Comparison of ENCODE assay signal across 8 cellular contexts in the genomic region with DNA sequence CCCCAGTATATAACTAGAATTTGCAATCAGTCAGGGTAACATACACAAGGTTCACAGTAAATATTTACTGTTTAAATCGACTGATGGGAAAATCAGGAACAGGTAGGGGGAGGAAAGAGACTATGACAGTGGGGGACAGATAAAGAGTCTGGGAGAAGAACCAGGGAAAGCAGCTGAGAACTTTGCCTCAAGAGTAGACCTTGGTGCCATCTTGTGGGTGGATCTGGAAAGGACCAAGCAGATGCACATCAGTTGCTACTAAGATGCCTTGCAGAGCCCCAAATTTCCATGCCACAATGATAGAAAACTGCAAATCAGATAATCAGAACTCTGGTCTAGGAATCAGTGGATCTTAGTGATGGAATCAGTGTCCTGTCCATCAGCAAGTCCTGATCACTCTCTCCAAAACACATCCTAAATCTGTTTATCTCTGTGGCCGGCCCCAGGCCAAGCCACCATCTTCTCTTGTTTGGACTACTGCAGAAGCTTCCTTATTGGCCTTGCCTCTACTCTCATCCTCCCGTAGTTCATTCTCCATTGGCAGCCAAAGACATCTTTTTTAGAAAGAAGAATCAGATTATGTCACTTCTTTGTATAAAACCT.
A peak's percentile ranks its signal among the peaks of the same experiment; 100 is the strongest.
DNase-seq lines count a peak whose midpoint lies in the region; ATAC-seq and TF ChIP-seq lines count a peak whose summit lies in the region.

No MANE protein-coding gene starts in this region.

- WGBS in GM23248 (ENCODE audit: low coverage in 1 of 2, low lambda C conversion rate in 2 of 2, missing lambda C conversion rate in 2 of 2), 2 experiments: 32 to 40% methylated on average over 3 of the region's 3 CpGs

- H3K36me3 Mint-ChIP-seq in activated naive CD4-positive, alpha-beta T cell treated with anti-CD3 and anti-CD28 coated beads, Interleukin-2, amount 50 U/mL, for 72 hours: no peaks in the 10 kb centered on the region

- peak; percentile 36 to 64 for ATAC-seq in activated naive CD4-positive, alpha-beta T cell treated with anti-CD3 and anti-CD28 coated beads, Interleukin-2, amount 50 U/mL, for 72 hours
- ATAC-seq in HG02852 (IDR thresholded peaks at IDR 0.05; ENCODE audit: unreplicated experiment): no peak

- no peaks in the 10 kb centered on the region for H3K27me3 ChIP-seq in GM23248 (replicated peaks; ENCODE audit: insufficient read depth)
- no peaks in the 10 kb centered on the region; the same call in 1 of the 2 replicates for H3K27me3 ChIP-seq in OCI-LY1 (ENCODE audit: insufficient read depth, low read length)
- no peaks in the 10 kb centered on the region for H3K27me3 ChIP-seq in left ventricle myocardium inferior (ENCODE audit: low read depth)

- H3K36me3 ChIP-seq in GM23248 (ENCODE audit: low read depth) (no peaks in the 10 kb centered on the region), OCI-LY1 (ENCODE audit: insufficient read depth, low read length) (no peaks in the 10 kb centered on the region), left ventricle myocardium inferior (no peaks in the 10 kb centered on the region)

- H3K27ac ChIP-seq in GM23248 (no peak overlapping the region), OCI-LY1 (ENCODE audit: low read depth, low read length, poor library complexity, severe bottlenecking) (no peak overlapping the region), left ventricle myocardium inferior (replicated peaks) (peak overlapping the region; percentile 70)

- H4K20me1 ChIP-seq in GM23248 (ENCODE audit: insufficient read depth) (no peaks in the 10 kb centered on the region), OCI-LY1 (ENCODE audit: insufficient read depth, low read length) (no peaks in the 10 kb centered on the region)

- peak; percentile 49 for TF ChIP-seq CTCF in OCI-LY1 (IDR thresholded peaks at IDR 0.05; ENCODE audit: low read length)
- TF ChIP-seq CTCF in left ventricle myocardium inferior (IDR thresholded peaks at IDR 0.05; ENCODE audit: borderline replicate concordance): peak; percentile 80

- in situ Hi-C loops in GM23248 (cut with MboI): loop anchor here (10.0 kb wide), 1 partner anchor 450 kb away; no protein-coding TSS in a partner anchor

- H3K9me2 ChIP-seq in GM23248 (ENCODE audit: insufficient read depth) (no peaks in the 10 kb centered on the region), OCI-LY1 (ENCODE audit: low read depth, low read length) (no peaks in the 10 kb centered on the region)

- H3K4me1 ChIP-seq in GM23248 (ENCODE audit: insufficient read depth) (peaks cover 27% of the 10 kb centered on the region), OCI-LY1 (ENCODE audit: insufficient read depth, low read length, severe bottlenecking) (no peaks in the 10 kb centered on the region), left ventricle myocardium inferior (peaks cover 51% of the 10 kb centered on the region)

- DNase-seq in DMS153 (lab: John Stamatoyannopoulos, UW) (peak; percentile 1), GM23248 (peak; percentile 83), left ventricle myocardium inferior (no peak), retina (peak; percentile 36), ecto neural progenitor cell (ENCODE audit: low spot score) (no peak)
- DNase-seq in activated naive CD4-positive, alpha-beta T cell treated with anti-CD3 and anti-CD28 coated beads, Interleukin-2, amount 50 U/mL, for 72 hours (ENCODE audit: low spot score in 2 of 2): peak in 1 of 2 donors; percentile 23

- no peak overlapping the region for H3K4me3 ChIP-seq in GM23248
- no peak overlapping the region for H3K4me3 ChIP-seq in OCI-LY1 (ENCODE audit: low read depth, low read length, poor library complexity, severe bottlenecking)
- no peak overlapping the region for H3K4me3 ChIP-seq in left ventricle myocardium inferior

- no peaks in the 10 kb centered on the region for H3K9me3 Mint-ChIP-seq in activated naive CD4-positive, alpha-beta T cell treated with anti-CD3 and anti-CD28 coated beads, Interleukin-2, amount 50 U/mL, for 72 hours

- H3K79me2 ChIP-seq in GM23248 (ENCODE audit: insufficient read depth) (peaks cover 99% of the 10 kb centered on the region), OCI-LY1 (ENCODE audit: insufficient read depth, low read length) (no peaks in the 10 kb centered on the region)

- H3K4me2 ChIP-seq in GM23248 (ENCODE audit: unreplicated experiment) (no peak overlapping the region), OCI-LY1 (ENCODE audit: low read length) (no peak overlapping the region)

- H3K9ac ChIP-seq in GM23248: no peak overlapping the region
- H3K9ac ChIP-seq in OCI-LY1 (ENCODE audit: low read length): no peak overlapping the region

- H3F3A ChIP-seq in GM23248 (ENCODE audit: insufficient read depth): peaks cover 25% of the 10 kb centered on the region; the same call in 1 of the 2 replicates
- H3F3A ChIP-seq in OCI-LY1 (ENCODE audit: insufficient read depth, low read length): no peaks in the 10 kb centered on the region

- intact Hi-C loops in left ventricle myocardium inferior (cut with micrococcal nuclease): loop anchor here (5.0 kb wide), 1 partner anchor 87 kb away; no protein-coding TSS in a partner anchor

- no peaks in the 10 kb centered on the region for H3K9me3 ChIP-seq in GM23248 (ENCODE audit: low read depth)
- no peaks in the 10 kb centered on the region for H3K9me3 ChIP-seq in OCI-LY1 (ENCODE audit: low read length)
- no peaks in the 10 kb centered on the region for H3K9me3 ChIP-seq in left ventricle myocardium inferior (replicated peaks)

- no peak overlapping the region for H2AFZ ChIP-seq in GM23248
- no peak overlapping the region for H2AFZ ChIP-seq in OCI-LY1 (ENCODE audit: low read length)

- H3K27ac Mint-ChIP-seq in activated naive CD4-positive, alpha-beta T cell treated with anti-CD3 and anti-CD28 coated beads, Interleukin-2, amount 50 U/mL, for 72 hours: no peak overlapping the region

Comparison
In these comparisons a context has a peak if more than half of its experiments do, and no peak if none do; other contexts are left out.
1. DNase-seq: peak in DMS153 (single experiment), GM23248 (single experiment) and retina (single experiment); none in left ventricle myocardium inferior (single experiment) and ecto neural progenitor cell (single experiment).